ENCODE assay signal across 1 cellular context in the genomic region with DNA sequence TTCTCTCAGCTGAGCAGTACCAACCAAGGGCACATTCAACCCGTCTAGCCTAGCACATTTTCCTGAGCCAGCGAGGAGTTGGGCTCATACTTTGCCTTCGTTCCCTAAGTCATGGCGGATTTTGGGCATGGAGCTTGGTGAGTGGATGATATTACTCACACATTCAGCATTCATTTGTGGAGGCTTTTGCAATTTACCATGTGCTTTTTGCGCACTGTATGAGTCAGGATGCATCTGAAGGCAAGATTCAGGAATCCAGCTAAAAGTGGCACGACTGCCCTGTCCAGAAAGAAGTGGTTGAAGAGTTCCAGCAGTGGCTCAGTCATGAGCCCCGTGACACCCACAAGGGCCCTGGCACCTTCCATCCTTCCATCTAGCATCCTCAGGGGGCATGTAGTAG.
TF ChIP-seq lines count a peak whose summit lies in the region.

No MANE protein-coding gene starts in this region.

TF ChIP-seq in H1, 55 proteins besides CTCF, POLR2A, EP300 and RAD21:
- TF ChIP-seq CBX8 (IDR thresholded peaks at IDR 0.05; ENCODE audit: borderline replicate concordance, low read depth, low read length) (no peak), EZH2 (IDR thresholded peaks at IDR 0.05; ENCODE audit: low read depth, low read length, severe bottlenecking) (no peak), NRF1 (IDR thresholded peaks at IDR 0.05; ENCODE audit: low read depth, low read length) (no peak), SRF (IDR thresholded peaks at IDR 0.05; ENCODE audit: low read depth, low read length) (no peak), BACH1 (IDR thresholded peaks at IDR 0.05; ENCODE audit: low read length) (no peak)
- TF ChIP-seq, protein P1, sequence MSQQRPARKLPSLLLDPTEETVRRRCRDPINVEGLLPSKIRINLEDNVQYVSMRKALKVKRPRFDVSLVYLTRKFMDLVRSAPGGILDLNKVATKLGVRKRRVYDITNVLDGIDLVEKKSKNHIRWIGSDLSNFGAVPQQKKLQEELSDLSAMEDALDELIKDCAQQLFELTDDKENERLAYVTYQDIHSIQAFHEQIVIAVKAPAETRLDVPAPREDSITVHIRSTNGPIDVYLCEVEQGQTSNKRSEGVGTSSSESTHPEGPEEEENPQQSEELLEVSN (IDR thresholded peaks at IDR 0.05): no peak
- TF ChIP-seq, protein P2, sequence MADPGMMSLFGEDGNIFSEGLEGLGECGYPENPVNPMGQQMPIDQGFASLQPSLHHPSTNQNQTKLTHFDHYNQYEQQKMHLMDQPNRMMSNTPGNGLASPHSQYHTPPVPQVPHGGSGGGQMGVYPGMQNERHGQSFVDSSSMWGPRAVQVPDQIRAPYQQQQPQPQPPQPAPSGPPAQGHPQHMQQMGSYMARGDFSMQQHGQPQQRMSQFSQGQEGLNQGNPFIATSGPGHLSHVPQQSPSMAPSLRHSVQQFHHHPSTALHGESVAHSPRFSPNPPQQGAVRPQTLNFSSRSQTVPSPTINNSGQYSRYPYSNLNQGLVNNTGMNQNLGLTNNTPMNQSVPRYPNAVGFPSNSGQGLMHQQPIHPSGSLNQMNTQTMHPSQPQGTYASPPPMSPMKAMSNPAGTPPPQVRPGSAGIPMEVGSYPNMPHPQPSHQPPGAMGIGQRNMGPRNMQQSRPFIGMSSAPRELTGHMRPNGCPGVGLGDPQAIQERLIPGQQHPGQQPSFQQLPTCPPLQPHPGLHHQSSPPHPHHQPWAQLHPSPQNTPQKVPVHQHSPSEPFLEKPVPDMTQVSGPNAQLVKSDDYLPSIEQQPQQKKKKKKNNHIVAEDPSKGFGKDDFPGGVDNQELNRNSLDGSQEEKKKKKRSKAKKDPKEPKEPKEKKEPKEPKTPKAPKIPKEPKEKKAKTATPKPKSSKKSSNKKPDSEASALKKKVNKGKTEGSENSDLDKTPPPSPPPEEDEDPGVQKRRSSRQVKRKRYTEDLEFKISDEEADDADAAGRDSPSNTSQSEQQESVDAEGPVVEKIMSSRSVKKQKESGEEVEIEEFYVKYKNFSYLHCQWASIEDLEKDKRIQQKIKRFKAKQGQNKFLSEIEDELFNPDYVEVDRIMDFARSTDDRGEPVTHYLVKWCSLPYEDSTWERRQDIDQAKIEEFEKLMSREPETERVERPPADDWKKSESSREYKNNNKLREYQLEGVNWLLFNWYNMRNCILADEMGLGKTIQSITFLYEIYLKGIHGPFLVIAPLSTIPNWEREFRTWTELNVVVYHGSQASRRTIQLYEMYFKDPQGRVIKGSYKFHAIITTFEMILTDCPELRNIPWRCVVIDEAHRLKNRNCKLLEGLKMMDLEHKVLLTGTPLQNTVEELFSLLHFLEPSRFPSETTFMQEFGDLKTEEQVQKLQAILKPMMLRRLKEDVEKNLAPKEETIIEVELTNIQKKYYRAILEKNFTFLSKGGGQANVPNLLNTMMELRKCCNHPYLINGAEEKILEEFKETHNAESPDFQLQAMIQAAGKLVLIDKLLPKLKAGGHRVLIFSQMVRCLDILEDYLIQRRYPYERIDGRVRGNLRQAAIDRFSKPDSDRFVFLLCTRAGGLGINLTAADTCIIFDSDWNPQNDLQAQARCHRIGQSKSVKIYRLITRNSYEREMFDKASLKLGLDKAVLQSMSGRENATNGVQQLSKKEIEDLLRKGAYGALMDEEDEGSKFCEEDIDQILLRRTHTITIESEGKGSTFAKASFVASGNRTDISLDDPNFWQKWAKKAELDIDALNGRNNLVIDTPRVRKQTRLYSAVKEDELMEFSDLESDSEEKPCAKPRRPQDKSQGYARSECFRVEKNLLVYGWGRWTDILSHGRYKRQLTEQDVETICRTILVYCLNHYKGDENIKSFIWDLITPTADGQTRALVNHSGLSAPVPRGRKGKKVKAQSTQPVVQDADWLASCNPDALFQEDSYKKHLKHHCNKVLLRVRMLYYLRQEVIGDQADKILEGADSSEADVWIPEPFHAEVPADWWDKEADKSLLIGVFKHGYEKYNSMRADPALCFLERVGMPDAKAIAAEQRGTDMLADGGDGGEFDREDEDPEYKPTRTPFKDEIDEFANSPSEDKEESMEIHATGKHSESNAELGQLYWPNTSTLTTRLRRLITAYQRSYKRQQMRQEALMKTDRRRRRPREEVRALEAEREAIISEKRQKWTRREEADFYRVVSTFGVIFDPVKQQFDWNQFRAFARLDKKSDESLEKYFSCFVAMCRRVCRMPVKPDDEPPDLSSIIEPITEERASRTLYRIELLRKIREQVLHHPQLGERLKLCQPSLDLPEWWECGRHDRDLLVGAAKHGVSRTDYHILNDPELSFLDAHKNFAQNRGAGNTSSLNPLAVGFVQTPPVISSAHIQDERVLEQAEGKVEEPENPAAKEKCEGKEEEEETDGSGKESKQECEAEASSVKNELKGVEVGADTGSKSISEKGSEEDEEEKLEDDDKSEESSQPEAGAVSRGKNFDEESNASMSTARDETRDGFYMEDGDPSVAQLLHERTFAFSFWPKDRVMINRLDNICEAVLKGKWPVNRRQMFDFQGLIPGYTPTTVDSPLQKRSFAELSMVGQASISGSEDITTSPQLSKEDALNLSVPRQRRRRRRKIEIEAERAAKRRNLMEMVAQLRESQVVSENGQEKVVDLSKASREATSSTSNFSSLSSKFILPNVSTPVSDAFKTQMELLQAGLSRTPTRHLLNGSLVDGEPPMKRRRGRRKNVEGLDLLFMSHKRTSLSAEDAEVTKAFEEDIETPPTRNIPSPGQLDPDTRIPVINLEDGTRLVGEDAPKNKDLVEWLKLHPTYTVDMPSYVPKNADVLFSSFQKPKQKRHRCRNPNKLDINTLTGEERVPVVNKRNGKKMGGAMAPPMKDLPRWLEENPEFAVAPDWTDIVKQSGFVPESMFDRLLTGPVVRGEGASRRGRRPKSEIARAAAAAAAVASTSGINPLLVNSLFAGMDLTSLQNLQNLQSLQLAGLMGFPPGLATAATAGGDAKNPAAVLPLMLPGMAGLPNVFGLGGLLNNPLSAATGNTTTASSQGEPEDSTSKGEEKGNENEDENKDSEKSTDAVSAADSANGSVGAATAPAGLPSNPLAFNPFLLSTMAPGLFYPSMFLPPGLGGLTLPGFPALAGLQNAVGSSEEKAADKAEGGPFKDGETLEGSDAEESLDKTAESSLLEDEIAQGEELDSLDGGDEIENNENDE (IDR thresholded peaks at IDR 0.05; ENCODE audit: insufficient replicate concordance, low read length): no peak
